ENCODE assay signal across 1 cellular context in the genomic region with DNA sequence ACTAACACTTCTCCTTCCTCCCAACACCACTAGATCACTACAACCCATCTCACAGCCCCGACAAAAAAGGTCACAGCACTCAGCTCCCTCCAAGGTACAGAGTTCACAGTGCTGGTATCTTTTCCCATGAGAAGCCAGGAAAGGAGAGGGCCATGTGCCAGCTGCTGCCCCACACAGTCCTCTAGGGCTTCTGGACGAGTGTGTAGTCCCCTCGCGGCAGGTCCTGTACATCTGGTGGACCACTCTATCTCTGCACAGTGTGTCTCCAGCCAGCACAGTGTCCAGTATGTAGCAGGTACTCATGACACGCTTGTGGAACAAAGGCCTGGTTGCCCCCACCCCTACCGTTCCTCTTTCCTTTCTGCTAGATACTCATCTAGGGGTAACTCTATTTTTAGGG.
TF ChIP-seq lines count a peak whose summit lies in the region.

No MANE protein-coding gene starts in this region.

TF ChIP-seq in H1, 55 proteins besides CTCF, POLR2A, EP300 and RAD21:
- no peak for TF ChIP-seq NRF1 (IDR thresholded peaks at IDR 0.05; ENCODE audit: low read depth, low read length)
- no peak for TF ChIP-seq HDAC2 (IDR thresholded peaks at IDR 0.05; ENCODE audit: borderline replicate concordance in 1 of 2, low read depth in 2 of 2, low read length in 2 of 2)
- TF ChIP-seq, protein P1, sequence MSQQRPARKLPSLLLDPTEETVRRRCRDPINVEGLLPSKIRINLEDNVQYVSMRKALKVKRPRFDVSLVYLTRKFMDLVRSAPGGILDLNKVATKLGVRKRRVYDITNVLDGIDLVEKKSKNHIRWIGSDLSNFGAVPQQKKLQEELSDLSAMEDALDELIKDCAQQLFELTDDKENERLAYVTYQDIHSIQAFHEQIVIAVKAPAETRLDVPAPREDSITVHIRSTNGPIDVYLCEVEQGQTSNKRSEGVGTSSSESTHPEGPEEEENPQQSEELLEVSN (IDR thresholded peaks at IDR 0.05) = no peak
- TF ChIP-seq ASH2L (IDR thresholded peaks at IDR 0.05; ENCODE audit: low read length) = no peak
- TF ChIP-seq RNF2 (IDR thresholded peaks at IDR 0.05; ENCODE audit: borderline replicate concordance, low read depth, low read length, missing control alignments, poor library complexity, severe bottlenecking) = no peak
- no peak for TF ChIP-seq TBP (IDR thresholded peaks at IDR 0.05; ENCODE audit: low read depth, low read length)
- TF ChIP-seq HDAC6 (IDR thresholded peaks at IDR 0.05; ENCODE audit: low read depth, low read length) = no peak
- TF ChIP-seq FOSL1 (IDR thresholded peaks at IDR 0.05; ENCODE audit: insufficient read depth, low read depth, low read length) = no peak
- TF ChIP-seq, protein P2, sequence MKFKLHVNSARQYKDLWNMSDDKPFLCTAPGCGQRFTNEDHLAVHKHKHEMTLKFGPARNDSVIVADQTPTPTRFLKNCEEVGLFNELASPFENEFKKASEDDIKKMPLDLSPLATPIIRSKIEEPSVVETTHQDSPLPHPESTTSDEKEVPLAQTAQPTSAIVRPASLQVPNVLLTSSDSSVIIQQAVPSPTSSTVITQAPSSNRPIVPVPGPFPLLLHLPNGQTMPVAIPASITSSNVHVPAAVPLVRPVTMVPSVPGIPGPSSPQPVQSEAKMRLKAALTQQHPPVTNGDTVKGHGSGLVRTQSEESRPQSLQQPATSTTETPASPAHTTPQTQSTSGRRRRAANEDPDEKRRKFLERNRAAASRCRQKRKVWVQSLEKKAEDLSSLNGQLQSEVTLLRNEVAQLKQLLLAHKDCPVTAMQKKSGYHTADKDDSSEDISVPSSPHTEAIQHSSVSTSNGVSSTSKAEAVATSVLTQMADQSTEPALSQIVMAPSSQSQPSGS (IDR thresholded peaks at IDR 0.05; ENCODE audit: low read length) = no peak
- no peak for TF ChIP-seq CREB1 (IDR thresholded peaks at IDR 0.05)
- no peak for TF ChIP-seq POU5F1 (IDR thresholded peaks at IDR 0.05; ENCODE audit: low read depth, low read length)
- TF ChIP-seq EGR1 (IDR thresholded peaks at IDR 0.05; ENCODE audit: borderline replicate concordance, low read depth, low read length) = no peak
